In genomic region chr6:49423817-49424216, GRCh38 we compare ENCODE assay signal across 12 cellular contexts. TPM values are rescaled to one million over a fixed set of nuclear protein-coding genes. Genes with fewer than 3 reads are reported as not detected.
A peak's percentile ranks its signal among the peaks of the same experiment; 100 is the strongest.
DNase-seq lines count a peak whose midpoint lies in the region; ATAC-seq and TF ChIP-seq lines count a peak whose summit lies in the region.
"Had no signal": no experiment of that assay in that cellular context is flagged by ENCODE, and none has a peak within 500 bp of the region (broad histone marks: within the 10 kb centered on the region; RNA-seq: fewer than 3 reads in every experiment).

No MANE protein-coding gene starts in this region.

- TF ChIP-seq POLR2A in HCT116 (IDR thresholded peaks at IDR 0.05; ENCODE audit: borderline replicate concordance, extremely low read depth, insufficient read depth, insufficient read length) = no peak

- WGBS in psoas muscle, 3 donors = 39 to 50% (median 48%) methylated on average over 1 of the region's 1 CpG

- no peaks in the 10 kb centered on the region for H3K9me2 ChIP-seq in HCT116 (ENCODE audit: insufficient read depth)
- H3K9me2 ChIP-seq in PC-3 (replicated peaks; ENCODE audit: low read length) = no peaks in the 10 kb centered on the region

- POLR2A ChIA-PET in HCT116 (lab: Charles Lee) = no interaction called here
- POLR2A ChIA-PET in PC-3 (lab: Charles Lee; ENCODE audit: unreplicated experiment) = no interaction called here

- peak; percentile 6 for TF ChIP-seq CTCF in AG09309 (IDR thresholded peaks at IDR 0.05; ENCODE audit: control insufficient read depth, insufficient read depth, low read depth, low read length, missing control alignments)
- TF ChIP-seq CTCF in HCT116 (IDR thresholded peaks at IDR 0.05 in 2 of 3, conservative IDR thresholded peaks at IDR 0.05 in 1 of 3; ENCODE audit: borderline replicate concordance in 1 of 3, insufficient read depth in 1 of 3, low read depth in 2 of 3, low read length in 2 of 3) = peak; percentile 9 to 49 (median 31); a peak in 3 of 6 replicates
- TF ChIP-seq CTCF in PC-3 (conservative IDR thresholded peaks at IDR 0.05; ENCODE audit: low read depth, low read length) = peak; percentile 73
- peak; percentile 11 for TF ChIP-seq CTCF in fibroblast of mammary gland (conservative IDR thresholded peaks at IDR 0.05; ENCODE audit: control insufficient read depth, insufficient read depth, low read depth, low read length)
- TF ChIP-seq CTCF in psoas muscle (IDR thresholded peaks at IDR 0.05) = no peak

- H3K27me3 ChIP-seq in HCT116 (ENCODE audit: insufficient read depth, low read length) (no peaks in the 10 kb centered on the region), PC-3 (ENCODE audit: low read length) (no peaks in the 10 kb centered on the region), psoas muscle (ENCODE audit: insufficient read depth in 3 of 3, low read length in 2 of 3) (no peaks in the 10 kb centered on the region)
- H3K27me3 ChIP-seq: MG63 had no signal

- no peak for DNase-seq in AG09309 (ENCODE audit: low read depth)
- DNase-seq in HCT116 (ENCODE audit: low read depth, low spot score) = no peak
- peak; percentile 55 for DNase-seq in PC-3
- peak; percentile 33 for DNase-seq in fibroblast of mammary gland (ENCODE audit: low read depth)
- DNase-seq in hippocampal formation (lab: John Stamatoyannopoulos, UW) = no peak
- no peak for DNase-seq in psoas muscle
- DNase-seq: activated gamma-delta T cell; CD4-positive, CD25-positive, alpha-beta regulatory T cell; MG63; naive thymus-derived CD8-positive, alpha-beta T cell had no signal

- no peaks in the 10 kb centered on the region for H3K36me3 ChIP-seq in HCT116 (ENCODE audit: control insufficient read depth in 1 of 2, insufficient read depth in 2 of 2, low read length in 2 of 2)
- H3K36me3 ChIP-seq in PC-3 (ENCODE audit: low read depth, low read length) = no peaks in the 10 kb centered on the region
- H3K36me3 ChIP-seq in psoas muscle (ENCODE audit: insufficient read depth in 1 of 2, low read depth in 1 of 2) = peaks cover 0 to 7% of the 10 kb centered on the region in 2 donors
- H3K36me3 ChIP-seq: MG63 had no signal

- H3K4me1 ChIP-seq in HCT116 (ENCODE audit: control insufficient read depth in 1 of 2, insufficient read depth in 2 of 2, low read length in 2 of 2) (no peaks in the 10 kb centered on the region), PC-3 (ENCODE audit: insufficient read depth, low read length) (no peaks in the 10 kb centered on the region; the same call in 1 of the 2 replicates), psoas muscle (no peaks in the 10 kb centered on the region)

- H3K9me3 ChIP-seq in HCT116 (ENCODE audit: control insufficient read depth in 1 of 2, insufficient read depth in 1 of 2, low read depth in 1 of 2, low read length in 2 of 2) (no peaks in the 10 kb centered on the region), PC-3 (ENCODE audit: low read length) (no peaks in the 10 kb centered on the region), psoas muscle (no peaks in the 10 kb centered on the region)
- H3K9me3 ChIP-seq: MG63 had no signal

- RAD21 ChIA-PET in HCT116 (lab: Charles Lee; ENCODE audit: low non-redundant PET in 1 of 2, low total read pairs in 2 of 2, uncharacterized antibody in 2 of 2, unreplicated experiment in 2 of 2) = no interaction called here

- H3K4me2 ChIP-seq in HCT116 (ENCODE audit: low read length) = no peak overlapping the region
- H3K4me2 ChIP-seq in PC-3 (ENCODE audit: low read length) = no peak overlapping the region

- H4K20me1 ChIP-seq in HCT116 (ENCODE audit: insufficient read depth) (no peaks in the 10 kb centered on the region), PC-3 (ENCODE audit: low read length) (no peaks in the 10 kb centered on the region)

- BruUV-seq in HCT116 (replicated peaks; lab: Mats Ljungman, UMichigan) = no TSS peak
- no TSS peak for BruUV-seq in PC-3 (replicated peaks; lab: Mats Ljungman, UMichigan)

- TF ChIP-seq RAD21 in HCT116 (IDR thresholded peaks at IDR 0.05; ENCODE audit: low read depth) = peak; percentile 65

- H3K4me3 ChIP-seq in AG09309 (ENCODE audit: control insufficient read depth, low read depth, low read length) = no peak overlapping the region
- no peak overlapping the region for H3K4me3 ChIP-seq in HCT116 (replicated peaks in 1 of 2; ENCODE audit: low read depth in 1 of 2, low read length in 2 of 2)
- no peak overlapping the region for H3K4me3 ChIP-seq in PC-3 (ENCODE audit: low read length)
- no peak overlapping the region for H3K4me3 ChIP-seq in fibroblast of mammary gland (ENCODE audit: control insufficient read depth, low read depth, low read length)
- H3K4me3 ChIP-seq in psoas muscle = no peak overlapping the region
- H3K4me3 ChIP-seq: MG63 had no signal

- H3K9ac ChIP-seq in HCT116 (ENCODE audit: low read length) (no peak overlapping the region), PC-3 (ENCODE audit: low read length) (no peak overlapping the region)

- ATAC-seq in HCT116 = no peak
- peak; percentile 55 for ATAC-seq in PC-3
- ATAC-seq in psoas muscle = no peak
- no peak for ATAC-seq in GM18873 (IDR thresholded peaks at IDR 0.05; ENCODE audit: low FRiP score, unreplicated experiment)
- ATAC-seq in GM19467 (IDR thresholded peaks at IDR 0.05; ENCODE audit: unreplicated experiment) = no peak
- ATAC-seq: naive thymus-derived CD8-positive, alpha-beta T cell had no signal

- intact Hi-C loops in HCT116 (cut with micrococcal nuclease) = loop anchor here (1.0 to 5.0 kb wide), 4 partner anchors 657 to 1792 kb away; no protein-coding TSS in a partner anchor
- intact Hi-C loops in PC-3 (cut with micrococcal nuclease) = loop anchor here (1.0 to 5.0 kb wide), 3 partner anchors 657 to 1636 kb away; no protein-coding TSS in a partner anchor
- intact Hi-C loops in psoas muscle (cut with DNase I) = no loop called here

- H2AFZ ChIP-seq in HCT116 (ENCODE audit: low read depth, low read length, poor library complexity, severe bottlenecking) = no peak overlapping the region
- no peak overlapping the region for H2AFZ ChIP-seq in PC-3 (ENCODE audit: low read length)

- H3F3A ChIP-seq in PC-3 (ENCODE audit: low read length, unreplicated experiment) = no peaks in the 10 kb centered on the region

- H3K79me2 ChIP-seq in HCT116 (ENCODE audit: insufficient read depth, low read length) (no peaks in the 10 kb centered on the region), PC-3 (ENCODE audit: low read length) (no peaks in the 10 kb centered on the region)

- CTCF ChIA-PET in HCT116 (lab: Charles Lee) (no interaction called here), PC-3 (lab: Charles Lee) (no interaction called here)

- H3K27ac ChIP-seq in HCT116 (ENCODE audit: low read depth, low read length) = no peak overlapping the region
- H3K27ac ChIP-seq in PC-3 (ENCODE audit: low read length) = no peak overlapping the region
- no peak overlapping the region for H3K27ac ChIP-seq in psoas muscle

TF ChIP-seq in HCT116, 20 proteins besides CTCF, POLR2A, EP300 and RAD21:
- TF ChIP-seq, protein P1, sequence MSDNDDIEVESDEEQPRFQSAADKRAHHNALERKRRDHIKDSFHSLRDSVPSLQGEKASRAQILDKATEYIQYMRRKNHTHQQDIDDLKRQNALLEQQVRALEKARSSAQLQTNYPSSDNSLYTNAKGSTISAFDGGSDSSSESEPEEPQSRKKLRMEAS (IDR thresholded peaks at IDR 0.05) = no peak
- TF ChIP-seq EZH2 (IDR thresholded peaks at IDR 0.05) (no peak), CEBPB (IDR thresholded peaks at IDR 0.05; ENCODE audit: low read depth) (no peak), SRF (IDR thresholded peaks at IDR 0.05; ENCODE audit: low read depth) (no peak)
- TF ChIP-seq, protein P2, sequence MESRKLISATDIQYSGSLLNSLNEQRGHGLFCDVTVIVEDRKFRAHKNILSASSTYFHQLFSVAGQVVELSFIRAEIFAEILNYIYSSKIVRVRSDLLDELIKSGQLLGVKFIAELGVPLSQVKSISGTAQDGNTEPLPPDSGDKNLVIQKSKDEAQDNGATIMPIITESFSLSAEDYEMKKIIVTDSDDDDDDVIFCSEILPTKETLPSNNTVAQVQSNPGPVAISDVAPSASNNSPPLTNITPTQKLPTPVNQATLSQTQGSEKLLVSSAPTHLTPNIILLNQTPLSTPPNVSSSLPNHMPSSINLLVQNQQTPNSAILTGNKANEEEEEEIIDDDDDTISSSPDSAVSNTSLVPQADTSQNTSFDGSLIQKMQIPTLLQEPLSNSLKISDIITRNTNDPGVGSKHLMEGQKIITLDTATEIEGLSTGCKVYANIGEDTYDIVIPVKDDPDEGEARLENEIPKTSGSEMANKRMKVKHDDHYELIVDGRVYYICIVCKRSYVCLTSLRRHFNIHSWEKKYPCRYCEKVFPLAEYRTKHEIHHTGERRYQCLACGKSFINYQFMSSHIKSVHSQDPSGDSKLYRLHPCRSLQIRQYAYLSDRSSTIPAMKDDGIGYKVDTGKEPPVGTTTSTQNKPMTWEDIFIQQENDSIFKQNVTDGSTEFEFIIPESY (IDR thresholded peaks at IDR 0.05; ENCODE audit: extremely low read depth, insufficient replicate concordance, low read length) = no peak

RNA-seq across cellular contexts. Expression of gene MMUT, which starts 39.2 kb away (rescaled TPM):
- 12.4 TPM for total RNA-seq in HCT116 (2021; ENCODE audit: unreplicated experiment)
- 6.0 and 7.5 TPM in 2 replicates for polyA plus RNA-seq in HCT116 (2012)
- 3.7 and 4.5 TPM in 2 replicates for total RNA-seq in PC-3 (2014; rRNA removed)
- 10 to 100 TPM; 22.1 to 24.5 (median 22.2) TPM for total RNA-seq in psoas muscle
- polyA plus RNA-seq in psoas muscle = 10 to 100 TPM; 13.1 to 20.4 (median 13.7) TPM

RNA-seq across cellular contexts. Expression of gene CENPQ, which starts 39.4 kb away (rescaled TPM):
- 11.3 TPM for total RNA-seq in HCT116 (2021; ENCODE audit: unreplicated experiment)
- 2.3 and 3.0 TPM in 2 replicates for polyA plus RNA-seq in HCT116 (2012)
- 8.3 and 9.7 TPM in 2 replicates for total RNA-seq in PC-3 (2014; rRNA removed)
- total RNA-seq in psoas muscle = 1 to 10 TPM; 1.9 to 3.8 (median 2.1) TPM
- polyA plus RNA-seq in psoas muscle = 1 to 10 TPM; 3.5 to 5.5 (median 4.0) TPM

Comparison
In these comparisons a context has a peak if more than half of its experiments do, and no peak if none do; other contexts are left out.
1. DNase-seq: peak in PC-3 (single experiment) and fibroblast of mammary gland (single experiment); none in AG09309 (single experiment), HCT116 (single experiment), hippocampal formation (0 of 2) and psoas muscle (0 of 2).
2. intact Hi-C loops: an anchor here in HCT116 (1.0 to 5.0 kb wide) and PC-3 (1.0 to 5.0 kb wide); none called in psoas muscle.